In genomic region chr12:111841750-111842555, GRCh38 we compare ENCODE assay signal across 8 cellular contexts. TPM values are rescaled to one million over a fixed set of nuclear protein-coding genes. Genes with fewer than 3 reads are reported as not detected.
A peak's percentile ranks its signal among the peaks of the same experiment; 100 is the strongest.
DNase-seq lines count a peak whose midpoint lies in the region; ATAC-seq and TF ChIP-seq lines count a peak whose summit lies in the region.

Gene MAPKAPK5 (plus strand): TSS chr12:111842228. CDS start chr12:111842734, 506 bp downstream.

- POLR2A ChIA-PET in AG04449 (lab: Yijun Ruan, JAX): interaction anchor here (0.8 kb wide), 1 partner anchor 82 kb away, joined by 3 read pairs; no protein-coding TSS in a partner anchor

- peaks cover 29 to 42% (median 30%) of the 10 kb centered on the region in 3 donors for H3K4me1 ChIP-seq in skeletal muscle tissue (ENCODE audit: control insufficient read depth in 3 of 3, insufficient read depth in 3 of 3, low read length in 3 of 3)

- H3K36me3 ChIP-seq in skeletal muscle tissue (ENCODE audit: control insufficient read depth in 3 of 3, insufficient read depth in 3 of 3, low read length in 3 of 3): peaks cover 4 to 9% (median 7%) of the 10 kb centered on the region in 3 donors

- peak; percentile 64 for DNase-seq in AG04449 (ENCODE audit: low read depth, low spot score)
- peak; percentile 71 for DNase-seq in NCI-H2196 treated with DMSO at 0.1 percent for 48 hours (lab: John Stamatoyannopoulos, UW; ENCODE audit: unreplicated experiment)
- peak; percentile 97 to 99 for DNase-seq in T47D (ENCODE audit: low read depth in 1 of 2, low spot score in 1 of 2)

- no peaks in the 10 kb centered on the region for H3K27me3 ChIP-seq in skeletal muscle tissue (ENCODE audit: control insufficient read depth in 3 of 3, insufficient read depth in 3 of 3, low read length in 3 of 3)

- H3K4me3 ChIP-seq in AG04449 (ENCODE audit: low read depth, low read length) (peak within 1 kb of the TSS; percentile 96), iPS-18c (ENCODE audit: insufficient read depth, low read depth, low read length) (peak within 1 kb of the TSS; percentile 99), skeletal muscle tissue (ENCODE audit: low read length in 3 of 3) (peak within 1 kb of the TSS; percentile 82 to 92 (median 82))

- peak; percentile 61 for ATAC-seq in GM18873 (IDR thresholded peaks at IDR 0.05; ENCODE audit: low FRiP score, unreplicated experiment)
- ATAC-seq in HG03135 (IDR thresholded peaks at IDR 0.05; ENCODE audit: unreplicated experiment): peak; percentile 66

- TF ChIP-seq CTCF in AG04449 (IDR thresholded peaks at IDR 0.05; ENCODE audit: insufficient read depth, low read length, missing control alignments): no peak
- no peak for TF ChIP-seq CTCF in VCaP (conservative IDR thresholded peaks at IDR 0.05)

- in situ Hi-C loops in T47D (cut with HindIII; ENCODE audit: low pct_unique_long_range_greater_than_20kb, low sequenced_read_pairs): no loop called here

- H3K9me3 ChIP-seq in iPS-18c (ENCODE audit: control insufficient read depth, insufficient read depth, low read length): no peaks in the 10 kb centered on the region
- no peaks in the 10 kb centered on the region for H3K9me3 ChIP-seq in skeletal muscle tissue (ENCODE audit: control insufficient read depth in 3 of 3, low read length in 3 of 3)

- CTCF ChIA-PET in AG04449 (lab: Yijun Ruan, JAX): interaction anchor here (0.9 to 1.3 kb wide), 2 partner anchors 16 to 102 kb away, joined by 3 read pairs; no protein-coding TSS in a partner anchor

- H3K9ac ChIP-seq in skeletal muscle tissue (ENCODE audit: low read depth in 1 of 3, low read length in 3 of 3): peak within 1 kb of the TSS; percentile 65 to 98 (median 89)

- H3K27ac ChIP-seq in VCaP (peak within 1 kb of the TSS; percentile 97), skeletal muscle tissue (ENCODE audit: low read depth, low read length) (peak within 1 kb of the TSS; percentile 95)

RNA-seq across cellular contexts. Expression of gene MAPKAPK5, which starts in this region (rescaled TPM):
- total RNA-seq in skeletal muscle tissue: 24.0 TPM

Comparison
In these comparisons a context has a peak if more than half of its experiments do, and no peak if none do; other contexts are left out.
1. Peak in every context shown above with its lines: DNase-seq, ATAC-seq, H3K4me3 ChIP-seq and H3K27ac ChIP-seq.